ENCODE assay signal across 8 cellular contexts in the genomic region with DNA sequence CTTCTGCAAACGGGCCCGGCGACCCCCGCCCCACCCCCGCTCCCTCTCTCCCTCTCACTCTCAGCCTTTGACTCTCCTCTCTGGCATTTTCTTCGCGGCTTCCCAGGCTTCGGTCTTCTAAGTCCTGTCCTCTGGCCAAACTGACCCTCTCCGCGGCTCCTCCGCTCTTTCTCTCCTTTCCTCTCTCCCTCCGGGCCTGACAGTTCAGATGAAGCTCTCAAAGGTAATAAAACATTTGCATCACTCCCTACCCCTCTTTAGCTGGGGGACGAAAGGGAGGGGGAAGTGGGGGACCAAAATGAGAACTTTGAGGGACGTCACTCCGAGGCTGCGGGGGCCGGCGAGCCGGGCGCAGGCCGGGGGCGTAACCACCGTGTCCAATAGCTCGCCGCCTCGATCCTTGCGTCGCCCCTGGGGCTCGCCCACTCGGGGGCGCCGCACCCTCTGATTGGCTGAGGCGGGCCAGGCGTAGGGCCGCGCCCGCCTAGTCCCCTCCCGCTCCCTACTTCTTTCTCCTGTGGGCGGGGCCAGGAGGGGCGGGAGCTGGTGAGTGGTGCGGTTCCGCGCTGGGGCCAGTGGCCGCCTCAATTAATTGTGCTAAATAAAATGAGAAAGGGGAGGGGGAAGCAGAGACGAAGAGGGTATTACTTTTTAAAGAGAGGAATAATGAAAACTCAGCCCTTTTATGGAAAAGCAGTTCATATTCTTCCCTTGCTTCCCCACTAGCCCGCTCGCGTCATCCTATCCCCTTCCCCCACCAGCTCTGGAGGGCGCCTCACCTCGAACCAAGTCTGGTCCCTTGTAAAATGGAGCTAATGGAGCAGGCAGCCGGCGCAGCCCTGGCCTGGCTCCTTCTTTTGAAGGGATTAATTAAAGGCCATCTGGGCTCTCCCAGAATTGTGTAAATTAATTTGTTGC. TPM values are rescaled to one million over a fixed set of nuclear protein-coding genes. Genes with fewer than 3 reads are reported as not detected.
DNase-seq lines count a peak whose midpoint lies in the region; ATAC-seq and TF ChIP-seq lines count a peak whose summit lies in the region.

A gene (minus strand): TSS at position 228 of the 918 bp plus-strand sequence. CDS start 1,064 bp downstream, outside the sequence.

- no peak within 1 kb of the TSS for H2BK120ac ChIP-seq in IMR-90 (ENCODE audit: low read depth, low read length)
- no peak within 1 kb of the TSS for H2BK120ac ChIP-seq in mesenchymal stem cell (ENCODE audit: low read depth, low read length)

- H4K8ac ChIP-seq in IMR-90 (ENCODE audit: low read depth in 2 of 2, low read length in 2 of 2), result no peak within 1 kb of the TSS
- H4K8ac ChIP-seq in mesenchymal stem cell (ENCODE audit: low read length), result no peak within 1 kb of the TSS

- H3K36me3 ChIP-seq in CD8-positive, alpha-beta memory T cell (ENCODE audit: insufficient read depth, low read length), result no peaks in the 10 kb centered on the region
- H3K36me3 ChIP-seq in IMR-90 (ENCODE audit: control insufficient read depth, insufficient read depth, low read length), result no peaks in the 10 kb centered on the region
- no peaks in the 10 kb centered on the region for H3K36me3 ChIP-seq in mesenchymal stem cell (ENCODE audit: control insufficient read depth in 1 of 2, insufficient read depth in 2 of 2, low read depth in 1 of 2, low read length in 2 of 2)
- H3K36me3 ChIP-seq in tibial artery, result no peaks in the 10 kb centered on the region

- CTCF ChIA-PET in CD8-positive, alpha-beta memory T cell (lab: Charles Lee), result no interaction called here
- CTCF ChIA-PET in IMR-90 (lab: Yijun Ruan, JAX), result interaction anchor here (0.8 kb wide), 1 partner anchor 17 kb away, joined by 3 read pairs; no protein-coding TSS in a partner anchor

- in situ Hi-C loops in IMR-90 (cut with MboI; ENCODE audit: low sequenced_read_pairs), result no loop called here

- intact Hi-C loops in IMR-90 (cut with micrococcal nuclease), result no loop called here
- intact Hi-C loops in tibial artery (cut with DNase I; ENCODE audit: low total_unique reads), result no loop called here

- peaks cover 7% of the 10 kb centered on the region for H3K4me1 ChIP-seq in CD8-positive, alpha-beta memory T cell (ENCODE audit: insufficient read depth, low read length)
- no peaks in the 10 kb centered on the region for H3K4me1 ChIP-seq in IMR-90 (ENCODE audit: control insufficient read depth, insufficient read depth, low read length)
- peaks cover 34% of the 10 kb centered on the region for H3K4me1 ChIP-seq in mesenchymal stem cell (ENCODE audit: control insufficient read depth, insufficient read depth, low read depth, low read length)
- peaks cover 0 to 39% (median 30%) of the 10 kb centered on the region in 4 donors for H3K4me1 ChIP-seq in tibial artery

- peak within 1 kb of the TSS in 1 of 8 donors; percentile 11 for H3K27ac Mint-ChIP-seq in CD8-positive, alpha-beta memory T cell
- peak within 1 kb of the TSS; percentile 59 for H3K27ac Mint-ChIP-seq in endothelial cell (ENCODE audit: unreplicated experiment)

- no peaks in the 10 kb centered on the region for H3K9me3 ChIP-seq in CD8-positive, alpha-beta memory T cell (ENCODE audit: low read length)
- H3K9me3 ChIP-seq in IMR-90 (ENCODE audit: control insufficient read depth, insufficient read depth, low read length) (peaks cover 25% of the 10 kb centered on the region), mesenchymal stem cell (ENCODE audit: control insufficient read depth, low read length) (no peaks in the 10 kb centered on the region), tibial artery (peaks cover 0 to 15% (median 9%) of the 10 kb centered on the region in 3 donors)

- POLR2A ChIA-PET in CD8-positive, alpha-beta memory T cell (lab: Charles Lee), result no interaction called here
- POLR2A ChIA-PET in IMR-90 (lab: Charles Lee; ENCODE audit: unreplicated experiment), result interaction anchor here (0.5 to 0.6 kb wide), 4 partner anchors 11 to 1368 kb away, joined by 3 read pairs; no protein-coding TSS in a partner anchor

- no peak within 1 kb of the TSS for H4K91ac ChIP-seq in IMR-90 (ENCODE audit: insufficient read depth, low read depth, low read length)
- H4K91ac ChIP-seq in mesenchymal stem cell (ENCODE audit: low read length), result no peak within 1 kb of the TSS

- H2BK15ac ChIP-seq in IMR-90 (ENCODE audit: low read depth, low read length) (no peak within 1 kb of the TSS), mesenchymal stem cell (ENCODE audit: low read depth, poor library complexity, severe bottlenecking) (no peak within 1 kb of the TSS)

- peaks cover 78 to 90% of the 10 kb centered on the region in 2 donors for H3K27me3 Mint-ChIP-seq in CD8-positive, alpha-beta memory T cell
- H3K27me3 Mint-ChIP-seq in endothelial cell (ENCODE audit: unreplicated experiment), result peaks cover 37% of the 10 kb centered on the region

- H3K27me3 ChIP-seq in CD8-positive, alpha-beta memory T cell (ENCODE audit: insufficient read depth, low read length, poor library complexity, severe bottlenecking), result peaks cover 78% of the 10 kb centered on the region
- H3K27me3 ChIP-seq in IMR-90 (ENCODE audit: control insufficient read depth, insufficient read depth, low read length) (peaks cover 82% of the 10 kb centered on the region), mesenchymal stem cell (ENCODE audit: control insufficient read depth in 1 of 2, insufficient read depth in 1 of 2, low read length in 2 of 2) (peaks cover 76 to 97% of the 10 kb centered on the region in 2 experiments), tibial artery (peaks cover 5 to 100% of the 10 kb centered on the region in 2 donors)

- no peak for DNase-seq in CD8-positive, alpha-beta memory T cell
- DNase-seq in IMR-90 (peak; percentile 53), SK-N-DZ (ENCODE audit: low spot score) (peak; percentile 74), endothelial cell (ENCODE audit: low spot score) (peak; percentile 92), mesenchymal stem cell (peak; percentile 56), tibial artery (peak; percentile 37 to 85), OCI-M2 (lab: John Stamatoyannopoulos, UW; ENCODE audit: unreplicated experiment) (no peak)
- no peak for DNase-seq in activated CD4-positive, CD25-positive, alpha-beta regulatory T cell treated with anti-CD3 and anti-CD28 coated beads, Interleukin-2, amount 50 U/mL, for 72 hours

- H3K18ac ChIP-seq in IMR-90 (ENCODE audit: low read depth, low read length) (no peak within 1 kb of the TSS), mesenchymal stem cell (ENCODE audit: low read depth in 1 of 2, low read length in 2 of 2) (no peak within 1 kb of the TSS)

- H4K20me1 ChIP-seq in IMR-90 (ENCODE audit: insufficient read depth, low read length), result no peaks in the 10 kb centered on the region

- H3K23ac ChIP-seq in IMR-90 (ENCODE audit: low read depth, low read length) (no peak within 1 kb of the TSS; the same call in 1 of the 2 replicates), mesenchymal stem cell (ENCODE audit: low read length in 2 of 2) (peak within 1 kb of the TSS in 1 of 2 experiments; percentile 32)

- H3K56ac ChIP-seq in IMR-90 (ENCODE audit: extremely low read depth, insufficient read depth, low read length), result no peak within 1 kb of the TSS

- H2BK20ac ChIP-seq in IMR-90 (ENCODE audit: low read depth, low read length), result no peak within 1 kb of the TSS

- TF ChIP-seq CTCF in IMR-90 (conservative IDR thresholded peaks at IDR 0.05; ENCODE audit: low read depth, low read length), result no peak
- TF ChIP-seq CTCF in endothelial cell (IDR thresholded peaks at IDR 0.05; ENCODE audit: unreplicated experiment), result no peak
- no peak for TF ChIP-seq CTCF in tibial artery (IDR thresholded peaks at IDR 0.05)

- no peak within 1 kb of the TSS for H4K5ac ChIP-seq in IMR-90 (ENCODE audit: low read depth, low read length)

- H3K4me2 ChIP-seq in IMR-90 (ENCODE audit: low read depth, low read length), result peak within 1 kb of the TSS; percentile 86
- peak within 1 kb of the TSS; percentile 91 for H3K4me2 ChIP-seq in mesenchymal stem cell (ENCODE audit: low read length, poor library complexity, severe bottlenecking)

- no peak within 1 kb of the TSS for H2BK12ac ChIP-seq in mesenchymal stem cell (ENCODE audit: low read length in 2 of 2)

- H3K4me3 ChIP-seq in CD8-positive, alpha-beta memory T cell (ENCODE audit: low read length), result no peak within 1 kb of the TSS
- H3K4me3 ChIP-seq in IMR-90 (ENCODE audit: insufficient read depth, low read depth, low read length) (peak within 1 kb of the TSS; percentile 48), mesenchymal stem cell (ENCODE audit: insufficient read depth in 1 of 2, low read depth in 1 of 2, low read length in 2 of 2) (peak within 1 kb of the TSS; percentile 50 to 78), tibial artery (peak within 1 kb of the TSS; percentile 46 to 48)

- H3K9me1 ChIP-seq in IMR-90 (ENCODE audit: insufficient read depth, low read length), result no peaks in the 10 kb centered on the region

- ATAC-seq in IMR-90 (ENCODE audit: low read depth), result peak; percentile 73

- peak within 1 kb of the TSS; percentile 60 to 82 (median 75) for H3K4me3 Mint-ChIP-seq in CD8-positive, alpha-beta memory T cell
- H3K4me3 Mint-ChIP-seq in endothelial cell (ENCODE audit: unreplicated experiment), result peak within 1 kb of the TSS; percentile 95

- H3K9me3 Mint-ChIP-seq in CD8-positive, alpha-beta memory T cell, result peaks cover 4 to 41% (median 29%) of the 10 kb centered on the region in 5 donors
- no peaks in the 10 kb centered on the region for H3K9me3 Mint-ChIP-seq in endothelial cell (ENCODE audit: unreplicated experiment)

- H2BK5ac ChIP-seq in IMR-90 (ENCODE audit: low read depth, low read length, poor library complexity, severe bottlenecking) (no peak within 1 kb of the TSS), mesenchymal stem cell (ENCODE audit: low read depth, low read length, poor library complexity, severe bottlenecking) (no peak within 1 kb of the TSS)

- BruUV-seq in IMR-90 (replicated peaks; lab: Mats Ljungman, UMichigan), result no TSS peak

- H2AFZ ChIP-seq in IMR-90 (replicated peaks; ENCODE audit: low read length, poor library complexity) (peak within 1 kb of the TSS; percentile 88), mesenchymal stem cell (ENCODE audit: low read depth, low read length) (peak within 1 kb of the TSS; percentile 3)

- H3K79me1 ChIP-seq in IMR-90 (ENCODE audit: low read depth in 1 of 2, low read length in 2 of 2), result no peaks in the 10 kb centered on the region
- H3K79me1 ChIP-seq in mesenchymal stem cell (replicated peaks; ENCODE audit: low read length, poor library complexity, severe bottlenecking), result no peaks in the 10 kb centered on the region

- dilution Hi-C loops in IMR-90 (cut with HindIII; ENCODE audit: low sequenced_read_pairs, unreplicated experiment), result no loop called here

- H2AK9ac ChIP-seq in IMR-90 (replicated peaks; ENCODE audit: low read depth, low read length, poor library complexity), result peak within 1 kb of the TSS; percentile 63

- peaks cover 10 to 23% (median 13%) of the 10 kb centered on the region in 3 donors for H3K4me1 Mint-ChIP-seq in CD8-positive, alpha-beta memory T cell
- peaks cover 47% of the 10 kb centered on the region for H3K4me1 Mint-ChIP-seq in endothelial cell (ENCODE audit: unreplicated experiment)

- H3K9ac ChIP-seq in IMR-90 (ENCODE audit: low read depth, low read length) (no peak within 1 kb of the TSS), mesenchymal stem cell (ENCODE audit: low read length) (peak within 1 kb of the TSS; percentile 6)

- H3K14ac ChIP-seq in IMR-90 (replicated peaks; ENCODE audit: low read depth, low read length) (no peak within 1 kb of the TSS), mesenchymal stem cell (ENCODE audit: low read length in 2 of 2) (no peak within 1 kb of the TSS)

- 0% methylated on average over 3 of the region's 52 CpGs; no CpG with 5 or more reads in 1 of the 2 experiments for WGBS in IMR-90 (ENCODE audit: extremely low coverage in 2 of 2, insufficient read length in 1 of 2), 2 experiments
- 2% methylated on average over 33 of the region's 52 CpGs for WGBS in mesenchymal stem cell

- peaks cover 0 to 8% (median 0%) of the 10 kb centered on the region in 3 donors for H3K36me3 Mint-ChIP-seq in CD8-positive, alpha-beta memory T cell
- H3K36me3 Mint-ChIP-seq in endothelial cell (ENCODE audit: low read depth, unreplicated experiment), result peaks cover 16% of the 10 kb centered on the region

- H3K27ac ChIP-seq in CD8-positive, alpha-beta memory T cell (ENCODE audit: low read depth, low read length), result no peak within 1 kb of the TSS
- H3K27ac ChIP-seq in IMR-90 (ENCODE audit: insufficient read depth, low read length) (no peak within 1 kb of the TSS), mesenchymal stem cell (ENCODE audit: low read length, poor library complexity, severe bottlenecking) (no peak within 1 kb of the TSS), tibial artery (no peak within 1 kb of the TSS)

- no peak for TF ChIP-seq RAD21 in IMR-90 (IDR thresholded peaks at IDR 0.05; ENCODE audit: low read length)

- no peak within 1 kb of the TSS for H2AK5ac ChIP-seq in IMR-90 (ENCODE audit: low read depth, low read length)
- no peak within 1 kb of the TSS for H2AK5ac ChIP-seq in mesenchymal stem cell (ENCODE audit: low read length, severe bottlenecking)

- TF ChIP-seq POLR2A in IMR-90 (IDR thresholded peaks at IDR 0.05; ENCODE audit: low read depth, low read length), result no peak

- no peak within 1 kb of the TSS for H3K4ac ChIP-seq in IMR-90 (ENCODE audit: low read depth, low read length)
- no peak within 1 kb of the TSS for H3K4ac ChIP-seq in mesenchymal stem cell (ENCODE audit: low read depth in 1 of 2, low read length in 2 of 2)

RNA-seq across cellular contexts. Expression of the gene that starts here (rescaled TPM):
- total RNA-seq in CD8-positive, alpha-beta memory T cell, result not detected
- not detected for polyA plus RNA-seq in CD8-positive, alpha-beta memory T cell
- total RNA-seq in IMR-90 (2012; rRNA removed), result under 0.01 TPM in 1 of 2 replicates, not detected in the other
- polyA plus RNA-seq in IMR-90 (2012; rRNA removed), result 0.17 and 0.24 TPM in 2 replicates
- 0.10 and 0.25 TPM in 2 replicates for polyA plus RNA-seq in IMR-90 (2012; cell fraction: cytosol; rRNA removed)
- polyA plus RNA-seq in IMR-90 (2012; cell fraction: nucleus; rRNA removed; ENCODE audit: low replicate concordance), result 0.17 and 0.22 TPM in 2 replicates
- not detected in 2 replicates for polyA plus RNA-seq in SK-N-DZ (2014; cell fraction: cytosol; rRNA removed)
- not detected in 2 replicates for polyA plus RNA-seq in SK-N-DZ (2014; cell fraction: nucleus; rRNA removed)
- total RNA-seq in endothelial cell (ENCODE audit: unreplicated experiment), result 14.6 TPM
- not detected for polyA plus RNA-seq in mesenchymal stem cell (2013, experiment 1 of 2)
- polyA plus RNA-seq in mesenchymal stem cell (2013, experiment 2 of 2), result not detected

Comparison
In these comparisons a context has a peak if more than half of its experiments do, and no peak if none do; other contexts are left out.
1. RNA of the gene that starts here (total RNA-seq): 14.6 TPM in endothelial cell (single experiment); not detected in CD8-positive, alpha-beta memory T cell and under 0.01 TPM in IMR-90; every median in the first group is over 10 times any median in the second.
2. Peak in DNase-seq, ATAC-seq, H3K4me3 ChIP-seq and H3K4me2 ChIP-seq in IMR-90; RNA of the gene not detected or under 1 TPM.
3. DNase-seq: peak in SK-N-DZ (single experiment), endothelial cell (single experiment), mesenchymal stem cell (single experiment) and tibial artery (2 of 2); none in CD8-positive, alpha-beta memory T cell (0 of 5), activated CD4-positive, CD25-positive, alpha-beta regulatory T cell treated with anti-CD3 and anti-CD28 coated beads, Interleukin-2, amount 50 U/mL, for 72 hours (single experiment) and OCI-M2 (single experiment).